ENCODE assay signal across 1 cellular context in genomic region chr3:171809513-171810277, GRCh38.
TF ChIP-seq lines count a peak whose summit lies in the region.

No MANE protein-coding gene starts in this region.

TF ChIP-seq in HepG2, 621 proteins besides CTCF, POLR2A, EP300 and RAD21 (continued from another document and continues in another):
- peak; percentile 59; the same call in 1 of the 2 replicates for TF ChIP-seq ZFP37 (CRISPR knock-in tag; IDR thresholded peaks at IDR 0.05; ENCODE audit: borderline replicate concordance)
- peak; percentile 86; the same call in 1 of the 2 replicates for TF ChIP-seq ZFP36L1 (CRISPR knock-in tag; IDR thresholded peaks at IDR 0.05)
- peak; percentile 16; the same call in 1 of the 2 replicates for TF ChIP-seq MXD3 (CRISPR knock-in tag; IDR thresholded peaks at IDR 0.05)
- TF ChIP-seq TFDP1 (CRISPR knock-in tag; IDR thresholded peaks at IDR 0.05; ENCODE audit: borderline replicate concordance), result peak; percentile 73; the same call in 1 of the 2 replicates
- no peak for TF ChIP-seq ZNF570 (CRISPR knock-in tag; IDR thresholded peaks at IDR 0.05; ENCODE audit: borderline replicate concordance)
- TF ChIP-seq, protein P1, sequence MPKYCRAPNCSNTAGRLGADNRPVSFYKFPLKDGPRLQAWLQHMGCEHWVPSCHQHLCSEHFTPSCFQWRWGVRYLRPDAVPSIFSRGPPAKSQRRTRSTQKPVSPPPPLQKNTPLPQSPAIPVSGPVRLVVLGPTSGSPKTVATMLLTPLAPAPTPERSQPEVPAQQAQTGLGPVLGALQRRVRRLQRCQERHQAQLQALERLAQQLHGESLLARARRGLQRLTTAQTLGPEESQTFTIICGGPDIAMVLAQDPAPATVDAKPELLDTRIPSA (CRISPR knock-in tag; IDR thresholded peaks at IDR 0.05; ENCODE audit: borderline replicate concordance), result no peak; the same call in 1 of the 2 replicates
- no peak for TF ChIP-seq ZNF615 (CRISPR knock-in tag; IDR thresholded peaks at IDR 0.05; ENCODE audit: borderline replicate concordance)
- TF ChIP-seq TARDBP (CRISPR knock-in tag; IDR thresholded peaks at IDR 0.05), result peak; percentile 54; the same call in 1 of the 2 replicates
- TF ChIP-seq SNAPC2 (CRISPR knock-in tag; IDR thresholded peaks at IDR 0.05), result 0 out of 2 replicates have a peak, but pooled peaks have one; percentile 77
- no peak for TF ChIP-seq ZNF839 (CRISPR knock-in tag; IDR thresholded peaks at IDR 0.05; ENCODE audit: borderline replicate concordance)
- TF ChIP-seq ZNF563 (CRISPR knock-in tag; IDR thresholded peaks at IDR 0.05), result peak; percentile 49
- no peak for TF ChIP-seq SRF (IDR thresholded peaks at IDR 0.05; ENCODE audit: low read depth, low read length)
- peak; percentile 65 for TF ChIP-seq GATAD2A (CRISPR knock-in tag; IDR thresholded peaks at IDR 0.05)
- TF ChIP-seq, protein P2, sequence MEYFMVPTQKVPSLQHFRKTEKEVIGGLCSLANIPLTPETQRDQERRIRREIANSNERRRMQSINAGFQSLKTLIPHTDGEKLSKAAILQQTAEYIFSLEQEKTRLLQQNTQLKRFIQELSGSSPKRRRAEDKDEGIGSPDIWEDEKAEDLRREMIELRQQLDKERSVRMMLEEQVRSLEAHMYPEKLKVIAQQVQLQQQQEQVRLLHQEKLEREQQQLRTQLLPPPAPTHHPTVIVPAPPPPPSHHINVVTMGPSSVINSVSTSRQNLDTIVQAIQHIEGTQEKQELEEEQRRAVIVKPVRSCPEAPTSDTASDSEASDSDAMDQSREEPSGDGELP (IDR thresholded peaks at IDR 0.05; ENCODE audit: borderline replicate concordance, low read depth), result peak; percentile 93
- TF ChIP-seq SMAD9 (CRISPR knock-in tag; IDR thresholded peaks at IDR 0.05), result no peak
- no peak for TF ChIP-seq MLLT10 (CRISPR knock-in tag; IDR thresholded peaks at IDR 0.05)
- no peak for TF ChIP-seq SOX13 (IDR thresholded peaks at IDR 0.05)
- TF ChIP-seq SOX13 (CRISPR knock-in tag; conservative IDR thresholded peaks at IDR 0.05 in 1 of 2, IDR thresholded peaks at IDR 0.05 in 1 of 2), result peak in 1 of 2 experiments; percentile 74; a peak in 2 of 4 replicates
- TF ChIP-seq AKAP8 (CRISPR knock-in tag; IDR thresholded peaks at IDR 0.05), result no peak
- TF ChIP-seq RXRB (CRISPR knock-in tag; IDR thresholded peaks at IDR 0.05; ENCODE audit: borderline replicate concordance), result peak; percentile 94
- no peak for TF ChIP-seq ZFP36L2 (CRISPR knock-in tag; IDR thresholded peaks at IDR 0.05)
- TF ChIP-seq RERE (CRISPR knock-in tag; IDR thresholded peaks at IDR 0.05; ENCODE audit: low read depth), result no peak
- no peak for TF ChIP-seq ZSCAN29 (CRISPR knock-in tag; conservative IDR thresholded peaks at IDR 0.05)
- no peak for TF ChIP-seq ZNF737 (CRISPR knock-in tag; IDR thresholded peaks at IDR 0.05; ENCODE audit: borderline replicate concordance)
- peak; percentile 79 for TF ChIP-seq ZBTB7A (CRISPR knock-in tag; IDR thresholded peaks at IDR 0.05)
- TF ChIP-seq FOSL1 (CRISPR knock-in tag; IDR thresholded peaks at IDR 0.05; ENCODE audit: borderline replicate concordance), result 0 out of 2 replicates have a peak, but pooled peaks have one; percentile 7
- no peak; the same call in 1 of the 2 replicates for TF ChIP-seq ZSCAN9 (CRISPR knock-in tag; IDR thresholded peaks at IDR 0.05; ENCODE audit: borderline replicate concordance)
- TF ChIP-seq FOXC1 (CRISPR knock-in tag; IDR thresholded peaks at IDR 0.05; ENCODE audit: borderline replicate concordance), result peak; percentile 29
- no peak; the same call in 1 of the 2 replicates for TF ChIP-seq CREM (IDR thresholded peaks at IDR 0.05)
- TF ChIP-seq CREM (CRISPR knock-in tag; IDR thresholded peaks at IDR 0.05), result no peak
- 0 out of 2 replicates have a peak, but pooled peaks have one; percentile 16 for TF ChIP-seq HHEX (CRISPR knock-in tag; IDR thresholded peaks at IDR 0.05)
- no peak; the same call in 1 of the 2 replicates for TF ChIP-seq ZNF792 (CRISPR knock-in tag; IDR thresholded peaks at IDR 0.05)
- peak; percentile 55; the same call in 1 of the 2 replicates for TF ChIP-seq NR2F2 (IDR thresholded peaks at IDR 0.05; ENCODE audit: borderline replicate concordance, low read depth)
- no peak for TF ChIP-seq NR2F1 (CRISPR knock-in tag; IDR thresholded peaks at IDR 0.05)
- no peak for TF ChIP-seq SMAD3 (CRISPR knock-in tag; IDR thresholded peaks at IDR 0.05)
- TF ChIP-seq ZNF775 (CRISPR knock-in tag; IDR thresholded peaks at IDR 0.05; ENCODE audit: borderline replicate concordance), result 0 out of 2 replicates have a peak, but pooled peaks have one; percentile 57
- TF ChIP-seq SPEN (CRISPR knock-in tag; IDR thresholded peaks at IDR 0.05; ENCODE audit: low read depth), result 0 out of 2 replicates have a peak, but pooled peaks have one; percentile 26
- no peak for TF ChIP-seq ZNF383 (CRISPR knock-in tag; IDR thresholded peaks at IDR 0.05; ENCODE audit: borderline replicate concordance)
- peak; percentile 36; the same call in 1 of the 2 replicates for TF ChIP-seq ZNF562 (CRISPR knock-in tag; IDR thresholded peaks at IDR 0.05; ENCODE audit: borderline replicate concordance)
- TF ChIP-seq ZNF460 (CRISPR knock-in tag; IDR thresholded peaks at IDR 0.05; ENCODE audit: borderline replicate concordance), result peak; percentile 37; the same call in 1 of the 2 replicates
- no peak; the same call in 1 of the 2 replicates for TF ChIP-seq DPF2 (CRISPR knock-in tag; IDR thresholded peaks at IDR 0.05; ENCODE audit: borderline replicate concordance, low read depth)
- peak; percentile 85; the same call in 1 of the 2 replicates for TF ChIP-seq ZNF552 (CRISPR knock-in tag; IDR thresholded peaks at IDR 0.05; ENCODE audit: borderline replicate concordance)
- TF ChIP-seq JUNB (CRISPR knock-in tag; IDR thresholded peaks at IDR 0.05; ENCODE audit: borderline replicate concordance), result no peak
- no peak for TF ChIP-seq ZNF720 (CRISPR knock-in tag; IDR thresholded peaks at IDR 0.05)
- TF ChIP-seq MAZ (IDR thresholded peaks at IDR 0.05; ENCODE audit: borderline replicate concordance, low read depth, low read length), result peak; percentile 73
- TF ChIP-seq MAZ (CRISPR knock-in tag; IDR thresholded peaks at IDR 0.05; ENCODE audit: low read depth), result no peak; the same call in 1 of the 2 replicates
- TF ChIP-seq RBAK (CRISPR knock-in tag; IDR thresholded peaks at IDR 0.05), result peak; percentile 36; the same call in 1 of the 2 replicates
- TF ChIP-seq, protein P3, sequence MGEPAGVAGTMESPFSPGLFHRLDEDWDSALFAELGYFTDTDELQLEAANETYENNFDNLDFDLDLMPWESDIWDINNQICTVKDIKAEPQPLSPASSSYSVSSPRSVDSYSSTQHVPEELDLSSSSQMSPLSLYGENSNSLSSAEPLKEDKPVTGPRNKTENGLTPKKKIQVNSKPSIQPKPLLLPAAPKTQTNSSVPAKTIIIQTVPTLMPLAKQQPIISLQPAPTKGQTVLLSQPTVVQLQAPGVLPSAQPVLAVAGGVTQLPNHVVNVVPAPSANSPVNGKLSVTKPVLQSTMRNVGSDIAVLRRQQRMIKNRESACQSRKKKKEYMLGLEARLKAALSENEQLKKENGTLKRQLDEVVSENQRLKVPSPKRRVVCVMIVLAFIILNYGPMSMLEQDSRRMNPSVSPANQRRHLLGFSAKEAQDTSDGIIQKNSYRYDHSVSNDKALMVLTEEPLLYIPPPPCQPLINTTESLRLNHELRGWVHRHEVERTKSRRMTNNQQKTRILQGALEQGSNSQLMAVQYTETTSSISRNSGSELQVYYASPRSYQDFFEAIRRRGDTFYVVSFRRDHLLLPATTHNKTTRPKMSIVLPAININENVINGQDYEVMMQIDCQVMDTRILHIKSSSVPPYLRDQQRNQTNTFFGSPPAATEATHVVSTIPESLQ (CRISPR knock-in tag; conservative IDR thresholded peaks at IDR 0.05), result 0 out of 2 replicates have a peak, but pooled peaks have one; percentile 42
- TF ChIP-seq ARHGAP35 (CRISPR knock-in tag; IDR thresholded peaks at IDR 0.05; ENCODE audit: borderline replicate concordance), result peak; percentile 16; the same call in 1 of the 2 replicates
- TF ChIP-seq ASH2L (IDR thresholded peaks at IDR 0.05; ENCODE audit: insufficient read length, low read depth, low read length), result peak; percentile 48
- no peak for TF ChIP-seq NFATC3 (CRISPR knock-in tag; IDR thresholded peaks at IDR 0.05)
- TF ChIP-seq ZNF530 (CRISPR knock-in tag; IDR thresholded peaks at IDR 0.05; ENCODE audit: low read depth), result 0 out of 2 replicates have a peak, but pooled peaks have one; percentile 55
- no peak for TF ChIP-seq CBX2 (IDR thresholded peaks at IDR 0.05; ENCODE audit: low read depth, low read length)
- no peak for TF ChIP-seq CBX2 (CRISPR knock-in tag; IDR thresholded peaks at IDR 0.05; ENCODE audit: low read depth)
- no peak for TF ChIP-seq ZNF24 (IDR thresholded peaks at IDR 0.05)
- no peak for TF ChIP-seq SOX6 (IDR thresholded peaks at IDR 0.05)
- TF ChIP-seq SOX6 (CRISPR knock-in tag; IDR thresholded peaks at IDR 0.05), result peak; percentile 74; the same call in 1 of the 2 replicates
- no peak for TF ChIP-seq ARNT (IDR thresholded peaks at IDR 0.05)
- TF ChIP-seq KDM5B (CRISPR knock-in tag; IDR thresholded peaks at IDR 0.05; ENCODE audit: borderline replicate concordance), result peak; percentile 98
- peak; percentile 87 for TF ChIP-seq NRL (CRISPR knock-in tag; IDR thresholded peaks at IDR 0.05; ENCODE audit: borderline replicate concordance)
- TF ChIP-seq ZNF607 (CRISPR knock-in tag; IDR thresholded peaks at IDR 0.05; ENCODE audit: borderline replicate concordance), result peak; percentile 81
- peak; percentile 75 for TF ChIP-seq ZMYM4 (CRISPR knock-in tag; IDR thresholded peaks at IDR 0.05)
- peak; percentile 17; the same call in 1 of the 2 replicates for TF ChIP-seq PHF21A (CRISPR knock-in tag; IDR thresholded peaks at IDR 0.05)
- peak; percentile 69 for TF ChIP-seq SRY (CRISPR knock-in tag; IDR thresholded peaks at IDR 0.05)
- TF ChIP-seq ZNF333 (CRISPR knock-in tag; IDR thresholded peaks at IDR 0.05; ENCODE audit: borderline replicate concordance), result peak; percentile 96
- peak; percentile 82 for TF ChIP-seq ZNF292 (CRISPR knock-in tag; IDR thresholded peaks at IDR 0.05; ENCODE audit: borderline replicate concordance, low read depth)
- TF ChIP-seq RFX5 (IDR thresholded peaks at IDR 0.05; ENCODE audit: low read depth, low read length), result no peak
- 0 out of 2 replicates have a peak, but pooled peaks have one; percentile 23 for TF ChIP-seq HOXA5 (CRISPR knock-in tag; IDR thresholded peaks at IDR 0.05)
- no peak for TF ChIP-seq EZH2 (conservative IDR thresholded peaks at IDR 0.05; ENCODE audit: low read depth, low read length)
- TF ChIP-seq TOE1 (CRISPR knock-in tag; IDR thresholded peaks at IDR 0.05), result no peak
- peak; percentile 96 for TF ChIP-seq ELF1 (CRISPR knock-in tag; IDR thresholded peaks at IDR 0.05)
- 0 out of 2 replicates have a peak, but pooled peaks have one; percentile 28 for TF ChIP-seq KLF13 (CRISPR knock-in tag; IDR thresholded peaks at IDR 0.05)
- TF ChIP-seq ZNF83 (CRISPR knock-in tag; IDR thresholded peaks at IDR 0.05; ENCODE audit: borderline replicate concordance), result no peak
- peak; percentile 51 for TF ChIP-seq PHF5A (CRISPR knock-in tag; IDR thresholded peaks at IDR 0.05; ENCODE audit: low read depth, unreplicated experiment)
- no peak for TF ChIP-seq ZBTB21 (CRISPR knock-in tag; IDR thresholded peaks at IDR 0.05)
- no peak; the same call in none of the 2 replicates for TF ChIP-seq ATF7-NPFF (CRISPR knock-in tag; IDR thresholded peaks at IDR 0.05; ENCODE audit: low read depth)
